Comparison of ENCODE assay signal across 8 cellular contexts in the genomic region with DNA sequence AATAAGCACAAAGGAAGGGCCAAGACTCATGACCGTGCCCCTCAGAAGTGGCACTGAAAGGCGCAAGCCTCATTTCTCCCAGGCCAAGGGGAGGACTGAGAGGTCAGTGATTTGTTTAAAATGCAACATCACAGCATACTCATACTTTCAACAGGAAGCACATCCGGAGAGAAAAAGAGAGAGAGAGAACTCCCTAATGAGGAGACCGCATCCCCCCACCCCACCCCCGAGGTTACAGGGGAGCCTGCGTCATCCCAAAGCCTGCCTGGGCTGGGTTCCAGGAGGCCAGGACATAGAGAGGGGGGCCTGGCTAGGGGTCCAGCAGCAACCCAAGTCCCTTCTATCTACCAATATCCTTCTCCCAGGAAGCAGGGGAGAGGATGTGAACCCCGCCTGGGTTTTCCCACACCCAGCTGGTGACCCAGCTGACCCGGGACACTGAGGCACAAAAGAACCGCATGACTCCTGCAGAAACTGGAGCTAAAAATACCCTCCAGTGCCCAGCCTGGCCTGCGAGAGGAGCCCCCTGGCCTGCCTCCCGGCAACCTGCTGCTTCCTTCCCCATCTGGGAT. TPM values are rescaled to one million over a fixed set of nuclear protein-coding genes. Genes with fewer than 3 reads are reported as not detected.
DNase-seq lines count a peak whose midpoint lies in the region; ATAC-seq, FAIRE-seq and TF ChIP-seq lines count a peak whose summit lies in the region.

No MANE protein-coding gene starts in this region.

- peak overlapping the region; percentile 75; the same call in 1 of the 2 replicates for H3K18ac ChIP-seq in H1 (ENCODE audit: extremely low read depth, low read length)

- DNase-seq in CD4-positive, alpha-beta memory T cell, result peak; percentile 19 to 63 (median 32)
- peak; percentile 44 for DNase-seq in RPMI8226
- DNase-seq in H1 (ENCODE audit: low read depth in 1 of 2, low spot score in 2 of 2), result no peak
- DNase-seq in naive thymus-derived CD4-positive, alpha-beta T cell, result peak in 7 of 9 donors; percentile 16 to 38 (median 27)
- no peak for DNase-seq in NOMO-1 (lab: John Stamatoyannopoulos, UW; ENCODE audit: unreplicated experiment in 2 of 2)
- no peak for DNase-seq in activated T-cell treated with anti-CD3 and anti-CD28 coated beads, Interleukin-2, amount 50 U/mL, for 1 hour
- no peak for DNase-seq in MV-4-11 (lab: John Stamatoyannopoulos, UW)

- H3K27ac ChIP-seq in CD4-positive, alpha-beta memory T cell (ENCODE audit: low read depth, low read length), result peak overlapping the region; percentile 77
- H3K27ac ChIP-seq in H1 (ENCODE audit: low read depth, low read length), result 0 out of 2 replicates have a peak overlapping the region, but pooled peaks have one; percentile 27
- peak overlapping the region; percentile 91 for H3K27ac ChIP-seq in naive thymus-derived CD4-positive, alpha-beta T cell (ENCODE audit: low read depth, low read length)

- no peak overlapping the region for H2BK12ac ChIP-seq in H1 (ENCODE audit: low read depth, low read length)

- peaks cover 47 to 79% (median 62%) of the 10 kb centered on the region in 4 donors for H3K4me1 Mint-ChIP-seq in CD4-positive, alpha-beta memory T cell
- H3K4me1 Mint-ChIP-seq in naive thymus-derived CD4-positive, alpha-beta T cell, result peaks cover 48 to 74% (median 68%) of the 10 kb centered on the region in 7 donors

- peak overlapping the region in 7 of 8 donors; percentile 49 to 95 (median 59) for H3K4me3 Mint-ChIP-seq in CD4-positive, alpha-beta memory T cell
- peak overlapping the region in 8 of 10 donors; percentile 31 to 87 (median 66) for H3K4me3 Mint-ChIP-seq in naive thymus-derived CD4-positive, alpha-beta T cell

- H3K27ac Mint-ChIP-seq in CD4-positive, alpha-beta memory T cell, result peak overlapping the region; percentile 90 to 98 (median 97)
- H3K27ac Mint-ChIP-seq in naive thymus-derived CD4-positive, alpha-beta T cell, result peak overlapping the region; percentile 82 to 97 (median 95)

- no peak overlapping the region for H2BK20ac ChIP-seq in H1 (ENCODE audit: low read length)

- H3K79me2 ChIP-seq in H1 (ENCODE audit: control insufficient read depth in 1 of 2, insufficient read depth in 2 of 2, low read length in 2 of 2), result peaks cover 66 to 97% of the 10 kb centered on the region in 2 experiments

- intact Hi-C loops in CD4-positive, alpha-beta memory T cell (cut with micrococcal nuclease), result loop anchor here (10.0 kb wide), 1 partner anchor 841 kb away; the partner anchor contains the start of gene CBX7
- intact Hi-C loops in naive thymus-derived CD4-positive, alpha-beta T cell (cut with micrococcal nuclease), result loop anchor here in 1 of 2 donors (10.0 kb wide), 1 partner anchor 191 kb away; the partner anchor contains the start of gene DDX17

- H4K5ac ChIP-seq in H1 (ENCODE audit: insufficient read length, low read depth, low read length), result no peak overlapping the region

- POLR2A ChIA-PET in CD4-positive, alpha-beta memory T cell (lab: Charles Lee; ENCODE audit: partially characterized antibody), result interaction anchor here (1.3 to 3.6 kb wide), 4 partner anchors 7 to 46 kb away, joined by 4 to 22 read pairs (median 6); no protein-coding TSS in a partner anchor
- POLR2A ChIA-PET in H1 (lab: Charles Lee; ENCODE audit: partially characterized antibody), result interaction anchor here (0.9 to 7.6 kb wide), 12 partner anchors 8 to 84 kb away, joined by 3 to 77 read pairs (median 6); no protein-coding TSS in a partner anchor
- POLR2A ChIA-PET in naive thymus-derived CD4-positive, alpha-beta T cell (lab: Charles Lee), result interaction anchor here (1.0 kb wide), 1 partner anchor 42 kb away, joined by 4 read pairs; no protein-coding TSS in a partner anchor

- no peaks in the 10 kb centered on the region for H3K27me3 ChIP-seq in CD4-positive, alpha-beta memory T cell (ENCODE audit: insufficient read depth, low read length)
- no peaks in the 10 kb centered on the region for H3K27me3 ChIP-seq in H1 (replicated peaks in 1 of 4; ENCODE audit: control insufficient read depth in 3 of 4, extremely low read depth in 1 of 4, insufficient read depth in 3 of 4, low read length in 3 of 4)
- H3K27me3 ChIP-seq in naive thymus-derived CD4-positive, alpha-beta T cell (ENCODE audit: control insufficient read depth in 2 of 2, insufficient read depth in 2 of 2, low read length in 2 of 2), result no peaks in the 10 kb centered on the region

- no peak for ATAC-seq in naive thymus-derived CD4-positive, alpha-beta T cell
- ATAC-seq in GM21367 (IDR thresholded peaks at IDR 0.05; ENCODE audit: unreplicated experiment), result no peak

- peaks cover 50 to 63% of the 10 kb centered on the region in 2 experiments for H4K20me1 ChIP-seq in H1 (replicated peaks in 1 of 2; ENCODE audit: control insufficient read depth in 1 of 2, insufficient read depth in 2 of 2, low read length in 2 of 2)

- no peak overlapping the region for H3K23ac ChIP-seq in H1 (ENCODE audit: insufficient read length)

- 81% methylated on average over 11 of the region's 11 CpGs; no CpG with 5 or more reads in 1 of the 2 experiments for WGBS in H1 (ENCODE audit: extremely low coverage in 1 of 2, insufficient coverage in 1 of 2, insufficient read length in 1 of 2, insufficient replicate concordance in 2 of 2, low coverage in 1 of 2, low lambda C conversion rate in 2 of 2, missing lambda C conversion rate in 1 of 2), 2 experiments

- TF ChIP-seq POLR2A in H1 (IDR thresholded peaks at IDR 0.05; ENCODE audit: control extremely low read depth in 1 of 2, low read depth in 2 of 2, low read length in 2 of 2), result no peak

- TF ChIP-seq RAD21 in H1 (IDR thresholded peaks at IDR 0.05 in 1 of 2, conservative IDR thresholded peaks at IDR 0.05 in 1 of 2; ENCODE audit: low read depth in 2 of 2, low read length in 2 of 2), result no peak

- H2AFZ ChIP-seq in H1 (ENCODE audit: low read length), result no peak overlapping the region

- H2BK15ac ChIP-seq in H1 (ENCODE audit: low read length), result no peak overlapping the region

- H3K56ac ChIP-seq in H1 (replicated peaks; ENCODE audit: insufficient read length, low read depth, low read length), result no peak overlapping the region

- H3K36me3 Mint-ChIP-seq in CD4-positive, alpha-beta memory T cell, result peaks cover 0 to 31% of the 10 kb centered on the region in 2 donors
- H3K36me3 Mint-ChIP-seq in naive thymus-derived CD4-positive, alpha-beta T cell, result peaks cover 0 to 3% (median 0%) of the 10 kb centered on the region in 5 donors

- no peaks in the 10 kb centered on the region for H3K36me3 ChIP-seq in CD4-positive, alpha-beta memory T cell (ENCODE audit: insufficient read depth, low read length)
- peaks cover 16 to 56% (median 24%) of the 10 kb centered on the region in 4 experiments; a peak in 6 of 8 replicates for H3K36me3 ChIP-seq in H1 (ENCODE audit: control insufficient read depth in 2 of 4, insufficient read depth in 4 of 4, low read length in 3 of 4)
- H3K36me3 ChIP-seq in naive thymus-derived CD4-positive, alpha-beta T cell (ENCODE audit: control insufficient read depth in 2 of 3, insufficient read depth in 3 of 3, low read length in 3 of 3), result peaks cover 0 to 10% (median 0%) of the 10 kb centered on the region in 3 experiments

- no peaks in the 10 kb centered on the region for H3K9me3 Mint-ChIP-seq in CD4-positive, alpha-beta memory T cell
- H3K9me3 Mint-ChIP-seq in naive thymus-derived CD4-positive, alpha-beta T cell, result peaks cover 0 to 5% (median 0%) of the 10 kb centered on the region in 11 donors

- no peak for TF ChIP-seq CTCF in H1 (IDR thresholded peaks at IDR 0.05; ENCODE audit: control extremely low read depth in 1 of 3, insufficient read depth in 1 of 3, low read depth in 1 of 3, low read length in 3 of 3)

- no peak for FAIRE-seq in H1 (lab: Jason Lieb, UNC)

- CTCF ChIA-PET in CD4-positive, alpha-beta memory T cell (lab: Charles Lee; ENCODE audit: partially characterized antibody), result interaction anchor here (2.2 kb wide), 1 partner anchor 8 kb away, joined by 6 read pairs; no protein-coding TSS in a partner anchor
- CTCF ChIA-PET in H1 (lab: Charles Lee; ENCODE audit: partially characterized antibody), result interaction anchor here (1.3 to 3.4 kb wide), 5 partner anchors 8 to 261 kb away, joined by 3 to 20 read pairs (median 6); no protein-coding TSS in a partner anchor
- CTCF ChIA-PET in naive thymus-derived CD4-positive, alpha-beta T cell (lab: Charles Lee), result no interaction called here

- H3K14ac ChIP-seq in H1 (ENCODE audit: insufficient read length), result no peak overlapping the region

- H3K9me3 ChIP-seq in CD4-positive, alpha-beta memory T cell (ENCODE audit: control insufficient read depth in 1 of 2, low read length in 2 of 2), result no peaks in the 10 kb centered on the region
- H3K9me3 ChIP-seq in H1 (ENCODE audit: insufficient read depth in 2 of 2, low read depth in 1 of 2, low read length in 1 of 2), result no peaks in the 10 kb centered on the region
- no peaks in the 10 kb centered on the region for H3K9me3 ChIP-seq in naive thymus-derived CD4-positive, alpha-beta T cell (ENCODE audit: control insufficient read depth in 2 of 3, low read length in 3 of 3)

- no peak overlapping the region for H2BK120ac ChIP-seq in H1 (replicated peaks; ENCODE audit: low read depth, low read length)

- H2AK5ac ChIP-seq in H1 (ENCODE audit: low read depth, low read length), result no peak overlapping the region

- peak overlapping the region in 2 of 4 experiments; percentile 13 to 22; a peak in 3 of 7 replicates for H3K9ac ChIP-seq in H1 (replicated peaks in 1 of 4; ENCODE audit: extremely low read depth in 1 of 4, low read depth in 3 of 4, low read length in 3 of 4)

- H3K4me3 ChIP-seq in CD4-positive, alpha-beta memory T cell (ENCODE audit: low read length in 2 of 2), result no peak overlapping the region
- peak overlapping the region in 1 of 4 experiments; percentile 94; a peak in 3 of 8 replicates for H3K4me3 ChIP-seq in H1 (ENCODE audit: extremely low read depth in 1 of 4, insufficient read depth in 2 of 4, low read depth in 3 of 4, low read length in 4 of 4)
- H3K4me3 ChIP-seq in naive thymus-derived CD4-positive, alpha-beta T cell (ENCODE audit: low read length), result peak overlapping the region; percentile 20

- H3K79me1 ChIP-seq in H1 (ENCODE audit: low read depth, low read length), result peaks cover 27% of the 10 kb centered on the region

- H3K4me2 ChIP-seq in H1 (ENCODE audit: insufficient read depth in 1 of 2, low read depth in 2 of 2, low read length in 2 of 2), result peak overlapping the region; percentile 72 to 91; a peak in 2 of 4 replicates

- no peak overlapping the region for H4K8ac ChIP-seq in H1 (ENCODE audit: extremely low read depth, insufficient read depth, low read length)

- H3K4ac ChIP-seq in H1 (replicated peaks; ENCODE audit: insufficient read length, low read depth, low read length), result no peak overlapping the region

- H2BK5ac ChIP-seq in H1 (ENCODE audit: low read depth, low read length), result peak overlapping the region; percentile 72; the same call in 1 of the 2 replicates

- TF ChIP-seq EP300 in H1 (IDR thresholded peaks at IDR 0.05; ENCODE audit: borderline replicate concordance in 1 of 2, low read depth in 2 of 2, low read length in 2 of 2), result no peak

- H3K23me2 ChIP-seq in H1 (ENCODE audit: low read depth, low read length), result peaks cover 10% of the 10 kb centered on the region; the same call in 1 of the 2 replicates

- no peak overlapping the region for H4K91ac ChIP-seq in H1 (replicated peaks; ENCODE audit: insufficient read length, low read length)

- H3K4me1 ChIP-seq in CD4-positive, alpha-beta memory T cell (ENCODE audit: insufficient read depth, low read length), result peaks cover 55% of the 10 kb centered on the region
- H3K4me1 ChIP-seq in H1 (replicated peaks in 1 of 4; ENCODE audit: control insufficient read depth in 3 of 4, insufficient read depth in 4 of 4, low read length in 3 of 4), result peaks cover 14 to 40% (median 29%) of the 10 kb centered on the region in 4 experiments
- peaks cover 28 to 39% of the 10 kb centered on the region in 2 donors for H3K4me1 ChIP-seq in naive thymus-derived CD4-positive, alpha-beta T cell (ENCODE audit: control insufficient read depth in 2 of 2, insufficient read depth in 2 of 2, low read length in 2 of 2)

- no peaks in the 10 kb centered on the region for H3K27me3 Mint-ChIP-seq in CD4-positive, alpha-beta memory T cell
- H3K27me3 Mint-ChIP-seq in naive thymus-derived CD4-positive, alpha-beta T cell, result no peaks in the 10 kb centered on the region

RNA-seq across cellular contexts. Expression of gene CSNK1E, which starts 3.8 kb away (rescaled TPM):
- 100 to 1,000 TPM; 100 to 103 TPM for total RNA-seq in CD4-positive, alpha-beta memory T cell
- 10 to 100 TPM in 1 of 2 donors, 1 to 10 TPM in 1; 8.8 to 13.3 TPM for polyA plus RNA-seq in CD4-positive, alpha-beta memory T cell
- 244 and 247 TPM in 2 replicates for total RNA-seq in H1 (2021; fragmentation: NEBNext Ultra II Directional; extraction: Animal tissue kit (Norgen Biotek cat#: 25700))
- 263 and 387 TPM in 2 replicates for polyA plus RNA-seq in H1 (2011; rRNA removed)
- polyA plus RNA-seq in H1 (2011; cell fraction: cytosol; rRNA removed), result 335 TPM
- 537 TPM for polyA plus RNA-seq in H1 (2011; cell fraction: nucleus; rRNA removed)
- 185 to 231 TPM (median 213 TPM) in 4 replicates for polyA plus RNA-seq in H1 (2012, experiment 1 of 2)
- 133 TPM for polyA plus RNA-seq in H1 (2012, experiment 2 of 2)
- polyA plus RNA-seq in H1 (2013, experiment 1 of 2), result 177 TPM
- 168 TPM for polyA plus RNA-seq in H1 (2013, experiment 2 of 2)
- polyA minus RNA-seq in H1 (2011; rRNA and poly(A)+ RNA removed), result 183 and 358 TPM in 2 replicates
- polyA minus RNA-seq in H1 (2011; cell fraction: cytosol; rRNA and poly(A)+ RNA removed), result 170 TPM
- polyA minus RNA-seq in H1 (2011; cell fraction: nucleus; rRNA and poly(A)+ RNA removed), result 213 TPM
- 100 to 1,000 TPM in 2 of 5 experiments, 10 to 100 TPM in 3; 71.6 to 143 (median 91.9) TPM for total RNA-seq in naive thymus-derived CD4-positive, alpha-beta T cell
- 1 to 10 TPM; 5.6 to 8.1 TPM for polyA plus RNA-seq in naive thymus-derived CD4-positive, alpha-beta T cell

RNA-seq across cellular contexts. Expression of gene TMEM184B, which starts 40.7 kb away (rescaled TPM):
- total RNA-seq in CD4-positive, alpha-beta memory T cell, result 10 to 100 TPM; 35.7 to 36.6 TPM
- polyA plus RNA-seq in CD4-positive, alpha-beta memory T cell, result 10 to 100 TPM in 1 of 2 donors, 1 to 10 TPM in 1; 9.0 to 23.8 TPM
- total RNA-seq in H1 (2021; fragmentation: NEBNext Ultra II Directional; extraction: Animal tissue kit (Norgen Biotek cat#: 25700)), result 79.9 and 81.0 TPM in 2 replicates
- polyA plus RNA-seq in H1 (2011; rRNA removed), result 41.6 and 70.6 TPM in 2 replicates
- 29.5 TPM for polyA plus RNA-seq in H1 (2011; cell fraction: cytosol; rRNA removed)
- 55.9 TPM for polyA plus RNA-seq in H1 (2011; cell fraction: nucleus; rRNA removed)
- 34.1 to 60.3 TPM (median 56.8 TPM) in 4 replicates for polyA plus RNA-seq in H1 (2012, experiment 1 of 2)
- 49.3 TPM for polyA plus RNA-seq in H1 (2012, experiment 2 of 2)
- polyA plus RNA-seq in H1 (2013, experiment 1 of 2), result 57.6 TPM
- polyA plus RNA-seq in H1 (2013, experiment 2 of 2), result 64.6 TPM
- 31.7 and 53.2 TPM in 2 replicates for polyA minus RNA-seq in H1 (2011; rRNA and poly(A)+ RNA removed)
- 60.0 TPM for polyA minus RNA-seq in H1 (2011; cell fraction: cytosol; rRNA and poly(A)+ RNA removed)
- polyA minus RNA-seq in H1 (2011; cell fraction: nucleus; rRNA and poly(A)+ RNA removed), result 32.2 TPM
- 10 to 100 TPM; 26.9 to 41.3 (median 35.0) TPM for total RNA-seq in naive thymus-derived CD4-positive, alpha-beta T cell
- polyA plus RNA-seq in naive thymus-derived CD4-positive, alpha-beta T cell, result 10 to 100 TPM in 1 of 2 donors, 1 to 10 TPM in 1; 9.0 to 19.5 TPM

Comparison
In these comparisons a context has a peak if more than half of its experiments do, and no peak if none do; other contexts are left out.
1. DNase-seq: peak in CD4-positive, alpha-beta memory T cell (5 of 5), RPMI8226 (single experiment) and naive thymus-derived CD4-positive, alpha-beta T cell (7 of 9); none in H1 (0 of 2), NOMO-1 (0 of 2), activated T-cell treated with anti-CD3 and anti-CD28 coated beads, Interleukin-2, amount 50 U/mL, for 1 hour (single experiment) and MV-4-11 (single experiment).
2. H3K27ac ChIP-seq: peak in every context shown above with its lines; median percentile 91 in naive thymus-derived CD4-positive, alpha-beta T cell; 77 in CD4-positive, alpha-beta memory T cell; 27 in H1.